Comparison of ENCODE assay signal across 10 cellular contexts in genomic region chr18:12278153-12278764, GRCh38. TPM values are rescaled to one million over a fixed set of nuclear protein-coding genes. Genes with fewer than 3 reads are reported as not detected.
DNase-seq lines count a peak whose midpoint lies in the region; ATAC-seq and TF ChIP-seq lines count a peak whose summit lies in the region.
"Had no signal": no experiment of that assay in that cellular context is flagged by ENCODE, and none has a peak within 500 bp of the region (broad histone marks: within the 10 kb centered on the region; RNA-seq: fewer than 3 reads in every experiment).

No MANE protein-coding gene starts in this region.

- H3K27me3 ChIP-seq in GM06990 (replicated peaks; ENCODE audit: control insufficient read depth, insufficient read depth, low read length) (no peaks in the 10 kb centered on the region), PC-3 (ENCODE audit: low read length) (no peaks in the 10 kb centered on the region), A673 (replicated peaks; ENCODE audit: insufficient read depth, low read depth, low read length, poor library complexity) (no peaks in the 10 kb centered on the region)

- no TSS peak for BruUV-seq in PC-3 (replicated peaks; lab: Mats Ljungman, UMichigan)
- no TSS peak for BruUV-seq in A673 (replicated peaks; lab: Mats Ljungman, UMichigan)

- TF ChIP-seq CTCF in GM06990 (IDR thresholded peaks at IDR 0.05; ENCODE audit: insufficient read depth, low read length, poor library complexity, severe bottlenecking) (peak; percentile 40), PC-3 (conservative IDR thresholded peaks at IDR 0.05; ENCODE audit: low read depth, low read length) (peak; percentile 67), fibroblast of mammary gland (conservative IDR thresholded peaks at IDR 0.05; ENCODE audit: control insufficient read depth, insufficient read depth, low read depth, low read length) (no peak), retinal pigment epithelial cell (conservative IDR thresholded peaks at IDR 0.05; ENCODE audit: low read depth, low read length) (peak; percentile 33), A673 (conservative IDR thresholded peaks at IDR 0.05; ENCODE audit: low read depth, low read length) (no peak)

- H3K27ac ChIP-seq in PC-3 (ENCODE audit: low read length) = no peak overlapping the region
- H3K27ac ChIP-seq in A673 (ENCODE audit: low read depth, low read length, poor library complexity, severe bottlenecking) = no peak overlapping the region

- H3K36me3 ChIP-seq in GM06990 (ENCODE audit: control insufficient read depth, insufficient read depth, low read length) (no peaks in the 10 kb centered on the region), PC-3 (ENCODE audit: low read depth, low read length) (no peaks in the 10 kb centered on the region), A673 (ENCODE audit: insufficient read depth, low read length, poor library complexity, severe bottlenecking) (no peaks in the 10 kb centered on the region)

- H3K9me2 ChIP-seq in PC-3 (replicated peaks; ENCODE audit: low read length) = no peaks in the 10 kb centered on the region

- ATAC-seq in PC-3 = peak; percentile 41

- H2AFZ ChIP-seq in PC-3 (ENCODE audit: low read length) = no peak overlapping the region

- DNase-seq in GM06990 (ENCODE audit: extremely low read depth, insufficient read length) (no peak), PC-3 (peak; percentile 50), fibroblast of mammary gland (ENCODE audit: low read depth) (no peak), retinal pigment epithelial cell (ENCODE audit: low read depth) (no peak), A673 (ENCODE audit: low spot score) (no peak), retina (no peak), germinal center (ENCODE audit: low spot score) (no peak)
- DNase-seq in activated CD8-positive, alpha-beta memory T cell treated with anti-CD3 and anti-CD28 coated beads, Interleukin-2, amount 50 U/mL, for 48 hours = no peak
- DNase-seq: naive B cell had no signal

- H3F3A ChIP-seq in PC-3 (ENCODE audit: low read length, unreplicated experiment) = no peaks in the 10 kb centered on the region

- no peak overlapping the region for H3K4me3 ChIP-seq in GM06990 (replicated peaks; ENCODE audit: low read depth, low read length)
- H3K4me3 ChIP-seq in PC-3 (ENCODE audit: low read length) = no peak overlapping the region
- H3K4me3 ChIP-seq in fibroblast of mammary gland (ENCODE audit: control insufficient read depth, low read depth, low read length) = peak overlapping the region; percentile 42
- peak overlapping the region; percentile 30 for H3K4me3 ChIP-seq in retinal pigment epithelial cell (ENCODE audit: low read length)
- no peak overlapping the region for H3K4me3 ChIP-seq in A673 (ENCODE audit: low read depth, low read length, poor library complexity, severe bottlenecking)

- H3K4me2 ChIP-seq in PC-3 (ENCODE audit: low read length) = no peak overlapping the region

- H3K9me3 ChIP-seq in PC-3 (ENCODE audit: low read length) (no peaks in the 10 kb centered on the region), A673 (ENCODE audit: low read depth, low read length, poor library complexity, severe bottlenecking) (no peaks in the 10 kb centered on the region)

- H3K9ac ChIP-seq in PC-3 (ENCODE audit: low read length) = no peak overlapping the region

- H3K4me1 ChIP-seq in PC-3 (ENCODE audit: insufficient read depth, low read length) (peaks cover 19% of the 10 kb centered on the region), A673 (ENCODE audit: insufficient read depth, low read length, poor library complexity, severe bottlenecking) (no peaks in the 10 kb centered on the region)

- intact Hi-C loops in PC-3 (cut with micrococcal nuclease) = no loop called here
- intact Hi-C loops in A673 (cut with micrococcal nuclease; ENCODE audit: unreplicated experiment) = loop anchor here (5.0 kb wide), 1 partner anchor 374 kb away; no protein-coding TSS in a partner anchor

- CTCF ChIA-PET in PC-3 (lab: Charles Lee) = interaction anchor here (0.5 to 1.0 kb wide), 2 partner anchors 9 to 69 kb away, joined by 3 to 10 read pairs; no protein-coding TSS in a partner anchor
- CTCF ChIA-PET in A673 (lab: Charles Lee) = no interaction called here

- POLR2A ChIA-PET in PC-3 (lab: Charles Lee; ENCODE audit: unreplicated experiment) (no interaction called here), A673 (lab: Charles Lee; ENCODE audit: low non-redundant PET) (no interaction called here)

- no peaks in the 10 kb centered on the region for H4K20me1 ChIP-seq in PC-3 (ENCODE audit: low read length)

- H3K79me2 ChIP-seq in PC-3 (ENCODE audit: low read length) = no peaks in the 10 kb centered on the region

RNA-seq across cellular contexts. Expression of gene CIDEA, which starts 24.1 kb away (rescaled TPM):
- total RNA-seq in PC-3 (2014; rRNA removed) = not detected in 2 replicates
- not detected in 2 replicates for total RNA-seq in A673 (2021)
- total RNA-seq: activated T-helper 1 cell treated with anti-CD3 and anti-CD28 coated beads, Interleukin-12 subunit alpha, Interleukin-12 subunit beta, Interleukin-2, Interleukin-4 antibody, amounts not matched to agents 30 ng/mL and 10 ng/mL and 1 ng/mL, durations not matched to agents 14 hours and 24 hours and 36 hours had no signal

RNA-seq across cellular contexts. Expression of gene TUBB6, which starts 29.8 kb away (rescaled TPM):
- total RNA-seq in PC-3 (2014; rRNA removed) (191 and 232 TPM in 2 replicates), A673 (2021) (182 and 197 TPM in 2 replicates)

Comparison
In these comparisons a context has a peak if more than half of its experiments do, and no peak if none do; other contexts are left out.
1. H3K4me3 ChIP-seq: peak in fibroblast of mammary gland (single experiment) and retinal pigment epithelial cell (single experiment); none in GM06990 (single experiment), PC-3 (single experiment) and A673 (single experiment).
2. CTCF ChIP-seq: peak in GM06990 (single experiment), PC-3 (single experiment) and retinal pigment epithelial cell (single experiment); none in fibroblast of mammary gland (single experiment) and A673 (single experiment).